11 cellular contexts compared by ENCODE assay signal in genomic region chr2:42796427-42797248, GRCh38. TPM values are rescaled to one million over a fixed set of nuclear protein-coding genes. Genes with fewer than 3 reads are reported as not detected.
DNase-seq lines count a peak whose midpoint lies in the region; ATAC-seq lines count a peak whose summit lies in the region.
"Had no signal": no experiment of that assay in that cellular context is flagged by ENCODE, and none has a peak within 500 bp of the region (broad histone marks: within the 10 kb centered on the region; RNA-seq: fewer than 3 reads in every experiment).

No MANE protein-coding gene starts in this region.

- H3K27ac ChIP-seq in CD4-positive, alpha-beta memory T cell (ENCODE audit: low read depth, low read length) = no peak overlapping the region

- H3K9me3 Mint-ChIP-seq in memory B cell = no peaks in the 10 kb centered on the region
- H3K9me3 Mint-ChIP-seq in CD4-positive, alpha-beta memory T cell = no peaks in the 10 kb centered on the region

- no peaks in the 10 kb centered on the region for H3K27me3 Mint-ChIP-seq in memory B cell
- H3K27me3 Mint-ChIP-seq in CD4-positive, alpha-beta memory T cell = peaks cover 33 to 40% of the 10 kb centered on the region in 2 donors

- H3K27me3 ChIP-seq in CD4-positive, alpha-beta memory T cell (ENCODE audit: insufficient read depth, low read length) = peaks cover 12% of the 10 kb centered on the region

- CTCF ChIA-PET in CD4-positive, alpha-beta memory T cell (lab: Charles Lee; ENCODE audit: partially characterized antibody) = no interaction called here

- ATAC-seq in GM18499 (IDR thresholded peaks at IDR 0.05; ENCODE audit: insufficient read depth, unreplicated experiment) (peak; percentile 37), GM21390 (IDR thresholded peaks at IDR 0.05; ENCODE audit: unreplicated experiment) (peak; percentile 37), HG03558 (IDR thresholded peaks at IDR 0.05; ENCODE audit: extremely low read depth, unreplicated experiment) (peak; percentile 25), memory B cell (ENCODE audit: low read depth) (no peak), HG02970 (IDR thresholded peaks at IDR 0.05; ENCODE audit: low FRiP score, unreplicated experiment) (no peak)

- POLR2A ChIA-PET in CD4-positive, alpha-beta memory T cell (lab: Charles Lee; ENCODE audit: partially characterized antibody) = interaction anchor here (1.6 kb wide), 1 partner anchor 14 kb away, joined by 12 read pairs; no protein-coding TSS in a partner anchor

- in situ Hi-C loops in ACHN (cut with HindIII; ENCODE audit: low pct_ligation_motif_present, low pct_unique_long_range_greater_than_20kb, low sequenced_read_pairs) = no loop called here

- peak overlapping the region; percentile 68 for H3K4me3 Mint-ChIP-seq in memory B cell
- peak overlapping the region in 2 of 8 donors; percentile 21 to 37 for H3K4me3 Mint-ChIP-seq in CD4-positive, alpha-beta memory T cell

- H3K4me1 ChIP-seq in CD4-positive, alpha-beta memory T cell (ENCODE audit: insufficient read depth, low read length) = peaks cover 9% of the 10 kb centered on the region

- peaks cover 5% of the 10 kb centered on the region for H3K36me3 Mint-ChIP-seq in memory B cell
- H3K36me3 Mint-ChIP-seq in CD4-positive, alpha-beta memory T cell = no peaks in the 10 kb centered on the region

- no peak overlapping the region for H3K4me3 ChIP-seq in CD4-positive, alpha-beta memory T cell (ENCODE audit: low read length in 2 of 2)

- peaks cover 34% of the 10 kb centered on the region for H3K4me1 Mint-ChIP-seq in memory B cell
- H3K4me1 Mint-ChIP-seq in CD4-positive, alpha-beta memory T cell = peaks cover 8 to 21% (median 15%) of the 10 kb centered on the region in 4 donors

- no peaks in the 10 kb centered on the region for H3K9me3 ChIP-seq in CD4-positive, alpha-beta memory T cell (ENCODE audit: control insufficient read depth in 1 of 2, low read length in 2 of 2)

- intact Hi-C loops in CD4-positive, alpha-beta memory T cell (cut with micrococcal nuclease) = no loop called here

- no peaks in the 10 kb centered on the region for H3K36me3 ChIP-seq in CD4-positive, alpha-beta memory T cell (ENCODE audit: insufficient read depth, low read length)

- peak overlapping the region; percentile 87 for H3K27ac Mint-ChIP-seq in memory B cell
- no peak overlapping the region for H3K27ac Mint-ChIP-seq in CD4-positive, alpha-beta memory T cell

- DNase-seq in memory B cell (ENCODE audit: low spot score in 2 of 2) (no peak), DMS153 (lab: John Stamatoyannopoulos, UW) (no peak), ACHN (no peak)
- no peak for DNase-seq in CD4-positive, alpha-beta memory T cell
- DNase-seq: DMS79, occipital lobe, SW 1271 had no signal

RNA-seq across cellular contexts. Expression of gene HAAO, which starts 4.3 kb away (rescaled TPM):
- total RNA-seq in CD4-positive, alpha-beta memory T cell = under 1 TPM in 1 of 2 experiments, not detected in 1; 0.44 TPM
- polyA plus RNA-seq in CD4-positive, alpha-beta memory T cell = under 1 TPM in 1 of 2 donors, not detected in 1; 0.21 TPM

RNA-seq across cellular contexts. Expression of gene OXER1, which starts 32.7 kb away (rescaled TPM):
- not detected for total RNA-seq in CD4-positive, alpha-beta memory T cell
- polyA plus RNA-seq in CD4-positive, alpha-beta memory T cell = not detected
- total RNA-seq: occipital lobe had no signal

Comparison
In these comparisons a context has a peak if more than half of its experiments do, and no peak if none do; other contexts are left out.
1. ATAC-seq: peak in GM18499 (single experiment), GM21390 (single experiment) and HG03558 (single experiment); none in memory B cell (single experiment) and HG02970 (single experiment).